Comparison of ENCODE assay signal across 8 cellular contexts in genomic region chr2:241104611-241105010, GRCh38. TPM values are rescaled to one million over a fixed set of nuclear protein-coding genes. Genes with fewer than 3 reads are reported as not detected.
DNase-seq lines count a peak whose midpoint lies in the region; ATAC-seq and TF ChIP-seq lines count a peak whose summit lies in the region.
"Not testable (repeated sequence)": the region's sequence is repeated elsewhere in the genome, so short reads cannot be mapped to it uniquely, and the experiment has no call there.

No MANE protein-coding gene starts in this region.

- H3K27ac Mint-ChIP-seq in CD4-positive, alpha-beta T cell, result peak overlapping the region; percentile 17
- H3K27ac Mint-ChIP-seq in T-cell, result peak overlapping the region; percentile 95 to 99
- peak overlapping the region; percentile 99 for H3K27ac Mint-ChIP-seq in activated CD8-positive, alpha-beta T cell treated with anti-CD3 and anti-CD28 coated beads for 36 hours
- peak overlapping the region; percentile 98 for H3K27ac Mint-ChIP-seq in activated T-cell treated with anti-CD3 and anti-CD28 coated beads, Interleukin-2, amount 50 U/mL, for 24 hours
- H3K27ac Mint-ChIP-seq in activated naive CD8-positive, alpha-beta T cell, result peak overlapping the region; percentile 98
- not testable (repeated sequence) for H3K27ac Mint-ChIP-seq in neural crest cell (ENCODE audit: unreplicated experiment)

- DNase-seq in CD4-positive, alpha-beta T cell; T-cell; activated CD8-positive, alpha-beta T cell treated with anti-CD3 and anti-CD28 coated beads for 36 hours; activated T-cell treated with anti-CD3 and anti-CD28 coated beads, Interleukin-2, amount 50 U/mL, for 24 hours; neural crest cell (ENCODE audit: low read depth, low spot score): not testable (repeated sequence)
- DNase-seq in coronary artery (ENCODE audit: low spot score) (peak; percentile 38), mesenteric fat pad (ENCODE audit: low spot score) (peak; percentile 62)

- peak overlapping the region; percentile 38 for H3K4me3 Mint-ChIP-seq in CD4-positive, alpha-beta T cell
- H3K4me3 Mint-ChIP-seq in T-cell, result peak overlapping the region in 1 of 3 donors; percentile 98
- H3K4me3 Mint-ChIP-seq in activated CD8-positive, alpha-beta T cell treated with anti-CD3 and anti-CD28 coated beads for 36 hours; activated T-cell treated with anti-CD3 and anti-CD28 coated beads, Interleukin-2, amount 50 U/mL, for 24 hours; activated naive CD8-positive, alpha-beta T cell: not testable (repeated sequence)
- peak overlapping the region; percentile 51 for H3K4me3 Mint-ChIP-seq in neural crest cell

- H3K36me3 Mint-ChIP-seq in CD4-positive, alpha-beta T cell (ENCODE audit: low read depth), result peaks cover 42% of the 10 kb centered on the region
- peaks cover 18% of the 10 kb centered on the region for H3K36me3 Mint-ChIP-seq in T-cell
- peaks cover 16% of the 10 kb centered on the region for H3K36me3 Mint-ChIP-seq in activated CD8-positive, alpha-beta T cell treated with anti-CD3 and anti-CD28 coated beads for 36 hours (ENCODE audit: low read depth)
- peaks cover 82% of the 10 kb centered on the region for H3K36me3 Mint-ChIP-seq in activated T-cell treated with anti-CD3 and anti-CD28 coated beads, Interleukin-2, amount 50 U/mL, for 24 hours (ENCODE audit: low read depth)
- not testable (repeated sequence) for H3K36me3 Mint-ChIP-seq in activated naive CD8-positive, alpha-beta T cell; neural crest cell (ENCODE audit: low read depth)

- not testable (repeated sequence) for ATAC-seq in CD4-positive, alpha-beta T cell (ENCODE audit: poor library complexity); T-cell (replicated peaks in 1 of 4); activated CD8-positive, alpha-beta T cell treated with anti-CD3 and anti-CD28 coated beads for 36 hours

- H3K27me3 ChIP-seq in CD4-positive, alpha-beta T cell (ENCODE audit: control insufficient read depth, insufficient read depth, low read length), result not testable (repeated sequence)

- CTCF ChIA-PET in CD4-positive, alpha-beta T cell (lab: Charles Lee), result not testable (repeated sequence)
- CTCF ChIA-PET in T-cell (lab: Charles Lee), result interaction anchor here in 1 of 2 donors (0.7 kb wide), 1 partner anchor 15 kb away, joined by 4 read pairs; no protein-coding TSS in a partner anchor
- CTCF ChIA-PET in activated CD8-positive, alpha-beta T cell treated with anti-CD3 and anti-CD28 coated beads for 36 hours (lab: Charles Lee), result interaction anchor here (1.3 kb wide), 1 partner anchor 45 kb away, joined by 3 read pairs; the partner anchor contains the start of gene PASK

- intact Hi-C loops in CD4-positive, alpha-beta T cell (cut with DNase I, micrococcal nuclease), result loop anchor here (5.0 to 10.0 kb wide), 4 partner anchors 70 to 520 kb away; partner anchors contain the start of genes CAPN10 (in 1 of the 2), HDLBP (in 1 of the 2) and SEPTIN2 (in 1 of the 2)
- intact Hi-C loops in activated CD8-positive, alpha-beta T cell treated with anti-CD3 and anti-CD28 coated beads for 36 hours (cut with micrococcal nuclease), result loop anchor here (5.0 kb wide), 1 partner anchor 43 kb away; the partner anchor contains the start of gene PASK

- H3K9me3 ChIP-seq in CD4-positive, alpha-beta T cell (ENCODE audit: control insufficient read depth, low read length), result not testable (repeated sequence)

- H3K9me3 Mint-ChIP-seq in CD4-positive, alpha-beta T cell; T-cell; activated CD8-positive, alpha-beta T cell treated with anti-CD3 and anti-CD28 coated beads for 36 hours; activated T-cell treated with anti-CD3 and anti-CD28 coated beads, Interleukin-2, amount 50 U/mL, for 24 hours; activated naive CD8-positive, alpha-beta T cell (ENCODE audit: low read depth); neural crest cell: not testable (repeated sequence)

- not testable (repeated sequence) for H3K4me3 ChIP-seq in coronary artery

- H3K4me1 Mint-ChIP-seq in CD4-positive, alpha-beta T cell (ENCODE audit: low read depth), result peaks cover 74% of the 10 kb centered on the region
- H3K4me1 Mint-ChIP-seq in T-cell (peaks cover 72 to 75% (median 74%) of the 10 kb centered on the region in 3 donors), neural crest cell (peaks cover 23% of the 10 kb centered on the region)
- peaks cover 55% of the 10 kb centered on the region for H3K4me1 Mint-ChIP-seq in activated CD8-positive, alpha-beta T cell treated with anti-CD3 and anti-CD28 coated beads for 36 hours (ENCODE audit: low read depth)
- H3K4me1 Mint-ChIP-seq in activated T-cell treated with anti-CD3 and anti-CD28 coated beads, Interleukin-2, amount 50 U/mL, for 24 hours (ENCODE audit: low read depth), result peaks cover 76% of the 10 kb centered on the region
- peaks cover 76% of the 10 kb centered on the region for H3K4me1 Mint-ChIP-seq in activated naive CD8-positive, alpha-beta T cell (ENCODE audit: low read depth)

- TF ChIP-seq CTCF in CD4-positive, alpha-beta T cell (IDR thresholded peaks at IDR 0.05); activated CD8-positive, alpha-beta T cell treated with anti-CD3 and anti-CD28 coated beads for 36 hours (IDR thresholded peaks at IDR 0.05); coronary artery (IDR thresholded peaks at IDR 0.05); neural crest cell (conservative IDR thresholded peaks at IDR 0.05): not testable (repeated sequence)

- not testable (repeated sequence) for H3K27ac ChIP-seq in CD4-positive, alpha-beta T cell (ENCODE audit: low read depth, low read length); coronary artery

- POLR2A ChIA-PET in CD4-positive, alpha-beta T cell (lab: Charles Lee), result interaction anchor here (0.6 to 4.2 kb wide), 5 partner anchors 9 to 1932 kb away, joined by 3 to 73 read pairs (median 5); partner anchors contain the start of genes PASK and PPP1R7
- POLR2A ChIA-PET in T-cell (lab: Charles Lee), result interaction anchor here in 1 of 2 donors (0.7 kb wide), 2 partner anchors 9 to 26 kb away, joined by 7 read pairs; no protein-coding TSS in a partner anchor
- POLR2A ChIA-PET in activated CD8-positive, alpha-beta T cell treated with anti-CD3 and anti-CD28 coated beads for 36 hours (lab: Charles Lee), result interaction anchor here (0.6 to 3.4 kb wide), 3 partner anchors 20 to 596 kb away, joined by 3 to 24 read pairs (median 3); partner anchors contain the start of genes PASK and PPP1R7

- not testable (repeated sequence) for H3K27me3 Mint-ChIP-seq in CD4-positive, alpha-beta T cell; T-cell; activated CD8-positive, alpha-beta T cell treated with anti-CD3 and anti-CD28 coated beads for 36 hours; activated T-cell treated with anti-CD3 and anti-CD28 coated beads, Interleukin-2, amount 50 U/mL, for 24 hours; activated naive CD8-positive, alpha-beta T cell; neural crest cell (ENCODE audit: low read depth)

RNA-seq across cellular contexts. Expression of gene MTERF4, which starts 2.5 kb away (rescaled TPM):
- 10 to 100 TPM; 84.0 to 87.5 TPM for total RNA-seq in CD4-positive, alpha-beta T cell
- 100 to 1,000 TPM in 4 of 5 donors, 10 to 100 TPM in 1; 78.7 to 171 (median 109) TPM for total RNA-seq in T-cell
- 10 to 100 TPM; 33.2 to 36.6 TPM for total RNA-seq in activated CD8-positive, alpha-beta T cell treated with anti-CD3 and anti-CD28 coated beads for 36 hours
- total RNA-seq in mesenteric fat pad, result 23.6 TPM
- 43.7 and 46.2 TPM in 2 replicates for total RNA-seq in neural crest cell

RNA-seq across cellular contexts. Expression of gene PASK, which starts 44.7 kb away (rescaled TPM):
- 10 to 100 TPM; 78.0 to 87.9 TPM for total RNA-seq in CD4-positive, alpha-beta T cell
- total RNA-seq in T-cell (100 to 1,000 TPM in 4 of 5 donors, 10 to 100 TPM in 1; 80.5 to 272 (median 167) TPM), mesenteric fat pad (6.4 TPM), neural crest cell (64.2 and 71.3 TPM in 2 replicates)
- total RNA-seq in activated CD8-positive, alpha-beta T cell treated with anti-CD3 and anti-CD28 coated beads for 36 hours, result 10 to 100 TPM; 71.3 to 74.8 TPM

RNA-seq across cellular contexts. Expression of gene PPP1R7, which starts 45.7 kb away (rescaled TPM):
- total RNA-seq in CD4-positive, alpha-beta T cell, result 10 to 100 TPM; 36.4 to 38.2 TPM
- 10 to 100 TPM; 46.6 to 61.2 (median 53.8) TPM for total RNA-seq in T-cell
- total RNA-seq in activated CD8-positive, alpha-beta T cell treated with anti-CD3 and anti-CD28 coated beads for 36 hours, result 10 to 100 TPM; 82.9 to 88.7 TPM
- total RNA-seq in mesenteric fat pad, result 48.9 TPM
- total RNA-seq in neural crest cell, result 53.2 and 59.0 TPM in 2 replicates
